9 cellular contexts compared by ENCODE assay signal in genomic region chr5:141001466-141001853, GRCh38. TPM values are rescaled to one million over a fixed set of nuclear protein-coding genes. Genes with fewer than 3 reads are reported as not detected.
DNase-seq lines count a peak whose midpoint lies in the region; ATAC-seq and TF ChIP-seq lines count a peak whose summit lies in the region.
"Had no signal": no experiment of that assay in that cellular context is flagged by ENCODE, and none has a peak within 500 bp of the region (broad histone marks: within the 10 kb centered on the region; RNA-seq: fewer than 3 reads in every experiment).

No MANE protein-coding gene starts in this region.

- peaks cover 34% of the 10 kb centered on the region for H3K27me3 Mint-ChIP-seq in stimulated activated naive CD8-positive, alpha-beta T cell treated with anti-CD3 and anti-CD28 coated beads, Interleukin-15, amount 100 ng/mL, for 72 hours

- peak; percentile 34 for DNase-seq in DMS 273 (lab: John Stamatoyannopoulos, UW; ENCODE audit: unreplicated experiment)
- no peak for DNase-seq in DMS 273 treated with DMSO at 0.1 percent for 48 hours (lab: John Stamatoyannopoulos, UW)
- DNase-seq in SHP77 (lab: John Stamatoyannopoulos, UW) = peak; percentile 65 to 68
- DNase-seq in right cardiac atrium = no peak
- no peak for DNase-seq in stimulated activated naive CD8-positive, alpha-beta T cell treated with anti-CD3 and anti-CD28 coated beads, Interleukin-15, amount 100 ng/mL, for 72 hours
- no peak for DNase-seq in activated CD4-positive, alpha-beta T cell treated with anti-CD3 and anti-CD28 coated beads for 1 hour
- DNase-seq in NOMO-1 (lab: John Stamatoyannopoulos, UW; ENCODE audit: unreplicated experiment in 2 of 2) = no peak
- DNase-seq in lower leg skin (ENCODE audit: low spot score in 2 of 2) = no peak

- H3K27me3 ChIP-seq in right cardiac atrium (ENCODE audit: control insufficient read depth, insufficient read depth) = peaks cover 6% of the 10 kb centered on the region

- no peaks in the 10 kb centered on the region for H3K9me3 ChIP-seq in right cardiac atrium (ENCODE audit: control insufficient read depth, low read length)

- H3K4me3 ChIP-seq in right cardiac atrium (ENCODE audit: low read length) = peak overlapping the region; percentile 30
- H3K4me3 ChIP-seq in lower leg skin (ENCODE audit: low read depth, poor library complexity, severe bottlenecking) = no peak overlapping the region

- H3K27ac ChIP-seq in right cardiac atrium (ENCODE audit: low read length) = no peak overlapping the region
- H3K27ac ChIP-seq: 22Rv1 had no signal

- TF ChIP-seq CTCF in lower leg skin (IDR thresholded peaks at IDR 0.05) = no peak

- no peak for ATAC-seq in right cardiac atrium
- ATAC-seq in stimulated activated naive CD8-positive, alpha-beta T cell treated with anti-CD3 and anti-CD28 coated beads, Interleukin-15, amount 100 ng/mL, for 72 hours = no peak

- intact Hi-C loops in right cardiac atrium (cut with DNase I) (no loop called here), lower leg skin (cut with DNase I; ENCODE audit: low total_unique reads) (no loop called here)

- peak overlapping the region; percentile 41 to 53 for H3K4me3 Mint-ChIP-seq in stimulated activated naive CD8-positive, alpha-beta T cell treated with anti-CD3 and anti-CD28 coated beads, Interleukin-15, amount 100 ng/mL, for 72 hours

- no peaks in the 10 kb centered on the region for H3K4me1 ChIP-seq in right cardiac atrium (ENCODE audit: control insufficient read depth, insufficient read depth, low read length)

- 7% methylated on average over 9 of the region's 9 CpGs for WGBS in right cardiac atrium
- WGBS in lower leg skin, 2 donors = 5 to 8% methylated on average over 9 of the region's 9 CpGs

- no peak for TF ChIP-seq POLR2A in lower leg skin (IDR thresholded peaks at IDR 0.05)

- no peaks in the 10 kb centered on the region for H3K9me3 Mint-ChIP-seq in stimulated activated naive CD8-positive, alpha-beta T cell treated with anti-CD3 and anti-CD28 coated beads, Interleukin-15, amount 100 ng/mL, for 72 hours

- H3K4me1 Mint-ChIP-seq in stimulated activated naive CD8-positive, alpha-beta T cell treated with anti-CD3 and anti-CD28 coated beads, Interleukin-15, amount 100 ng/mL, for 72 hours = peaks cover 9% of the 10 kb centered on the region

- H3K27ac Mint-ChIP-seq in stimulated activated naive CD8-positive, alpha-beta T cell treated with anti-CD3 and anti-CD28 coated beads, Interleukin-15, amount 100 ng/mL, for 72 hours = no peak overlapping the region

RNA-seq across cellular contexts. Expression of gene PCDHAC2, which starts 35.2 kb away (rescaled TPM):
- total RNA-seq in right cardiac atrium = 1 to 10 TPM in 1 of 4 donors, under 1 TPM in 3; 0.44 to 1.1 (median 0.54) TPM
- 0.02 TPM for polyA plus RNA-seq in right cardiac atrium
- total RNA-seq in lower leg skin = under 1 TPM in 3 of 4 donors, not detected in 1; 0.21 to 0.29 (median 0.27) TPM

RNA-seq across cellular contexts. Expression of gene PCDHB1, which starts 49.7 kb away (rescaled TPM):
- total RNA-seq in right cardiac atrium = not detected
- polyA plus RNA-seq in right cardiac atrium = not detected
- total RNA-seq in lower leg skin = not detected

Comparison
In these comparisons a context has a peak if more than half of its experiments do, and no peak if none do; other contexts are left out.
1. DNase-seq: peak in DMS 273 (single experiment) and SHP77 (2 of 2); none in DMS 273 treated with DMSO at 0.1 percent for 48 hours (single experiment), right cardiac atrium (0 of 3), stimulated activated naive CD8-positive, alpha-beta T cell treated with anti-CD3 and anti-CD28 coated beads, Interleukin-15, amount 100 ng/mL, for 72 hours (0 of 2), activated CD4-positive, alpha-beta T cell treated with anti-CD3 and anti-CD28 coated beads for 1 hour (single experiment), NOMO-1 (0 of 2) and lower leg skin (0 of 2).